24 cellular contexts compared by ENCODE assay signal in the genomic region with DNA sequence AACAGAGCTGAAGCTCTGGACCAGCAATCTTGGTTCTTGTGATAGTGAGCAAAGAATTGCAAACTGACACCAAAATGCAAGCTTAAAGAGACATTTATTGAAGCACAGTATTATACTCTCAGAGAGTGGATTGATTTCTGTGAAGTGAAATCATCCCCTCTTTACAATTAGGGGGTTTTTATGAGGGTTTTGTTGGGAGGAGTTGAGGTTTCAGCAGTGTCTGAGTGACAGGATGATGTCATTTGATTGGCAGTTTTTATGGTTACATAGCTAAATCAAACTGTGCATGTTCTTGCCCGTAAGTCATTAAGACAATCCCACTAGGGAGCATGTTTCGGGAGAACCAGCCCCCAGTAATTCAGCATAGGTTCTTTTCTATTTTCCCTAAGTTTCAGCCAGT.
DNase-seq lines count a peak whose midpoint lies in the region; ATAC-seq, FAIRE-seq and TF ChIP-seq lines count a peak whose summit lies in the region.
"Had no signal": no experiment of that assay in that cellular context is flagged by ENCODE, and none has a peak within 500 bp of the region (broad histone marks: within the 10 kb centered on the region; RNA-seq: fewer than 3 reads in every experiment).

No MANE protein-coding gene starts in this region.

- no peak for TF ChIP-seq POLR2A in GM12878 (IDR thresholded peaks at IDR 0.05; ENCODE audit: low read depth, low read length)

- WGBS in GM12878 (ENCODE audit: insufficient coverage, insufficient replicate concordance, low lambda C conversion rate, missing lambda C conversion rate): 0% methylated on average over 2 of the region's 2 CpGs

- no peaks in the 10 kb centered on the region for H4K20me1 ChIP-seq in GM12878 (ENCODE audit: control insufficient read depth, insufficient read depth)
- H4K20me1 ChIP-seq: BLaER1 had no signal

- peak; percentile 22 for DNase-seq in HEK293T (ENCODE audit: extremely low spot score)
- no peak for DNase-seq in GM12878 (ENCODE audit: low read depth, low spot score)
- no peak for DNase-seq in NOMO-1 (lab: John Stamatoyannopoulos, UW; ENCODE audit: unreplicated experiment in 2 of 2)
- no peak for DNase-seq in NCI-H526 treated with DMSO at 0.1 percent for 48 hours (lab: John Stamatoyannopoulos, UW)
- no peak for DNase-seq in NCI-H2107 (lab: John Stamatoyannopoulos, UW)
- DNase-seq: 8988T; ACHN; BE2C; C1 segment of cervical spinal cord; CD4-positive, alpha-beta memory T cell; CD4-positive, CD25-positive, alpha-beta regulatory T cell; CD8-positive, alpha-beta memory T cell; COR-L47; DMS 273 treated with DMSO at 0.1 percent for 48 hours; DMS153; DMS79; DND-41; EL; GDM1 had no signal

- no peak overlapping the region for H3K9ac ChIP-seq in GM12878 (ENCODE audit: control insufficient read depth, insufficient read depth, low read length)
- H3K9ac ChIP-seq: BLaER1 had no signal

- intact Hi-C loops in GM12878 (cut with micrococcal nuclease; ENCODE audit: unreplicated experiment): loop anchor here (2.0 kb wide), 1 partner anchor 69 kb away; no protein-coding TSS in a partner anchor

- RAD21 ChIA-PET in GM12878 (lab: Charles Lee; ENCODE audit: unreplicated experiment): no interaction called here

- FAIRE-seq in GM12878 (lab: Jason Lieb, UNC): no peak
- FAIRE-seq: A204.1, GM12891, GM19239 had no signal

- H3K27ac ChIP-seq in HEK293 (ENCODE audit: extremely low read depth, low read depth, low read length) (no peak overlapping the region), GM12878 (ENCODE audit: control insufficient read depth, insufficient read depth) (no peak overlapping the region)
- H3K27ac ChIP-seq: BLaER1 had no signal

- H3K4me2 ChIP-seq in GM12878 (ENCODE audit: control insufficient read depth, insufficient read depth): no peak overlapping the region
- H3K4me2 ChIP-seq: BLaER1 had no signal

- SMC1A ChIA-PET in GM12878 (lab: Charles Lee; ENCODE audit: uncharacterized antibody, unreplicated experiment): interaction anchor here (1.0 to 1.4 kb wide), 2 partner anchors 10 to 69 kb away, joined by 4 to 5 read pairs; no protein-coding TSS in a partner anchor

- POLR2A ChIA-PET in HEK293 (lab: Yijun Ruan, JAX): no interaction called here
- POLR2A ChIA-PET in HEK293T (lab: Yijun Ruan, JAX): no interaction called here
- POLR2A ChIA-PET in GM12878 (lab: Charles Lee): no interaction called here

- in situ Hi-C loops in GM12878 (cut with MboI): no loop called here

- ATAC-seq in GM12878: peak; percentile 74

- no peak overlapping the region for H2AFZ ChIP-seq in GM12878 (ENCODE audit: control insufficient read depth, low read depth, low read length)

- TF ChIP-seq RAD21 in GM12878 (IDR thresholded peaks at IDR 0.05; ENCODE audit: insufficient read depth, low read depth, low read length): no peak

- H3K36me3 ChIP-seq in HEK293 (ENCODE audit: control insufficient read depth in 2 of 2, insufficient read depth in 1 of 2, low read length in 2 of 2) (no peaks in the 10 kb centered on the region), GM12878 (ENCODE audit: control insufficient read depth in 2 of 2, insufficient read depth in 2 of 2, low read length in 1 of 2) (no peaks in the 10 kb centered on the region)
- H3K36me3 ChIP-seq: BE2C, BLaER1 had no signal

- no peak for TF ChIP-seq EP300 in GM12878 (IDR thresholded peaks at IDR 0.05; ENCODE audit: borderline replicate concordance in 1 of 2, control insufficient read depth in 1 of 2, low read depth in 2 of 2, low read length in 2 of 2)

- H3K9me3 ChIP-seq in HEK293 (ENCODE audit: control insufficient read depth, insufficient read depth, low read depth, low read length) (no peaks in the 10 kb centered on the region), GM12878 (replicated peaks; ENCODE audit: control insufficient read depth, insufficient read depth, low read length) (no peaks in the 10 kb centered on the region; the same call in 2 of the 3 replicates)
- H3K9me3 ChIP-seq: BE2C had no signal

- H3K4me3 ChIP-seq in HEK293 (ENCODE audit: low read depth, low read length) (no peak overlapping the region), GM12878 (no peak overlapping the region)
- H3K4me3 ChIP-seq: BLaER1 had no signal

- H3K27me3 ChIP-seq in GM12878 (replicated peaks in 1 of 2; ENCODE audit: control insufficient read depth in 2 of 2, insufficient read depth in 2 of 2, low read length in 1 of 2): no peaks in the 10 kb centered on the region
- H3K27me3 ChIP-seq: BE2C, BLaER1 had no signal

- TF ChIP-seq CTCF in HEK293 (tag by site-specific recombination; IDR thresholded peaks at IDR 0.05): no peak
- TF ChIP-seq CTCF in GM12878 (IDR thresholded peaks at IDR 0.05 in 2 of 3, conservative IDR thresholded peaks at IDR 0.05 in 1 of 3; ENCODE audit: control insufficient read depth in 2 of 3, extremely low read depth in 1 of 3, insufficient read depth in 1 of 3, low read depth in 3 of 3, low read length in 3 of 3): no peak

- H3K79me2 ChIP-seq in GM12878 (ENCODE audit: control insufficient read depth, insufficient read depth, low read length): no peaks in the 10 kb centered on the region

- CTCF ChIA-PET in HEK293 (lab: Yijun Ruan, JAX) (no interaction called here), HEK293T (lab: Yijun Ruan, JAX) (no interaction called here), GM12878 (lab: Yijun Ruan, JAX) (no interaction called here)

- H3K4me1 ChIP-seq in HEK293 (ENCODE audit: control insufficient read depth, insufficient read depth, low read length): no peaks in the 10 kb centered on the region
- no peaks in the 10 kb centered on the region for H3K4me1 ChIP-seq in GM12878 (ENCODE audit: control insufficient read depth, insufficient read depth, low read length)
- H3K4me1 ChIP-seq: BE2C, BLaER1 had no signal

- BruUV-seq in GM12878 (replicated peaks; lab: Mats Ljungman, UMichigan): no TSS peak

TF ChIP-seq in HEK293, 187 proteins besides CTCF, POLR2A, EP300 and RAD21:
- TF ChIP-seq, protein P1, sequence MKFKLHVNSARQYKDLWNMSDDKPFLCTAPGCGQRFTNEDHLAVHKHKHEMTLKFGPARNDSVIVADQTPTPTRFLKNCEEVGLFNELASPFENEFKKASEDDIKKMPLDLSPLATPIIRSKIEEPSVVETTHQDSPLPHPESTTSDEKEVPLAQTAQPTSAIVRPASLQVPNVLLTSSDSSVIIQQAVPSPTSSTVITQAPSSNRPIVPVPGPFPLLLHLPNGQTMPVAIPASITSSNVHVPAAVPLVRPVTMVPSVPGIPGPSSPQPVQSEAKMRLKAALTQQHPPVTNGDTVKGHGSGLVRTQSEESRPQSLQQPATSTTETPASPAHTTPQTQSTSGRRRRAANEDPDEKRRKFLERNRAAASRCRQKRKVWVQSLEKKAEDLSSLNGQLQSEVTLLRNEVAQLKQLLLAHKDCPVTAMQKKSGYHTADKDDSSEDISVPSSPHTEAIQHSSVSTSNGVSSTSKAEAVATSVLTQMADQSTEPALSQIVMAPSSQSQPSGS (tag by site-specific recombination; IDR thresholded peaks at IDR 0.05; ENCODE audit: low read depth): 0 out of 2 replicates have a peak, but pooled peaks have one; percentile 15
- no peak for TF ChIP-seq ZBTB1 (tag by site-specific recombination; IDR thresholded peaks at IDR 0.05)

TF ChIP-seq in HEK293T, 16 proteins besides CTCF, POLR2A, EP300 and RAD21:
- TF ChIP-seq, protein P2, sequence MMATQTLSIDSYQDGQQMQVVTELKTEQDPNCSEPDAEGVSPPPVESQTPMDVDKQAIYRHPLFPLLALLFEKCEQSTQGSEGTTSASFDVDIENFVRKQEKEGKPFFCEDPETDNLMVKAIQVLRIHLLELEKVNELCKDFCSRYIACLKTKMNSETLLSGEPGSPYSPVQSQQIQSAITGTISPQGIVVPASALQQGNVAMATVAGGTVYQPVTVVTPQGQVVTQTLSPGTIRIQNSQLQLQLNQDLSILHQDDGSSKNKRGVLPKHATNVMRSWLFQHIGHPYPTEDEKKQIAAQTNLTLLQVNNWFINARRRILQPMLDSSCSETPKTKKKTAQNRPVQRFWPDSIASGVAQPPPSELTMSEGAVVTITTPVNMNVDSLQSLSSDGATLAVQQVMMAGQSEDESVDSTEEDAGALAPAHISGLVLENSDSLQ (IDR thresholded peaks at IDR 0.05): peak; percentile 99
- TF ChIP-seq ARNT (IDR thresholded peaks at IDR 0.05) (no peak), CTBP1 (IDR thresholded peaks at IDR 0.05; ENCODE audit: borderline replicate concordance) (peak; percentile 35; the same call in 1 of the 2 replicates)

TF ChIP-seq in GM12878, 131 proteins besides CTCF, POLR2A, EP300 and RAD21 (continues in another document):
- TF ChIP-seq ELK1 (IDR thresholded peaks at IDR 0.05; ENCODE audit: low read depth, low read length) (no peak), RBBP5 (conservative IDR thresholded peaks at IDR 0.05) (no peak), EGR1 (IDR thresholded peaks at IDR 0.05; ENCODE audit: borderline replicate concordance in 1 of 2, low read depth in 2 of 2, low read length in 2 of 2) (no peak)
- TF ChIP-seq, protein P3, sequence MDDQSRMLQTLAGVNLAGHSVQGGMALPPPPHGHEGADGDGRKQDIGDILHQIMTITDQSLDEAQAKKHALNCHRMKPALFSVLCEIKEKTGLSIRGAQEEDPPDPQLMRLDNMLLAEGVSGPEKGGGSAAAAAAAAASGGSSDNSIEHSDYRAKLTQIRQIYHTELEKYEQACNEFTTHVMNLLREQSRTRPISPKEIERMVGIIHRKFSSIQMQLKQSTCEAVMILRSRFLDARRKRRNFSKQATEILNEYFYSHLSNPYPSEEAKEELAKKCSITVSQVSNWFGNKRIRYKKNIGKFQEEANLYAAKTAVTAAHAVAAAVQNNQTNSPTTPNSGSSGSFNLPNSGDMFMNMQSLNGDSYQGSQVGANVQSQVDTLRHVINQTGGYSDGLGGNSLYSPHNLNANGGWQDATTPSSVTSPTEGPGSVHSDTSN (IDR thresholded peaks at IDR 0.05; ENCODE audit: insufficient replicate concordance, low read depth, low read length): peak; percentile 75
